28 cellular contexts compared by ENCODE assay signal in genomic region chr1:10699470-10699835, GRCh38.
DNase-seq lines count a peak whose midpoint lies in the region; ATAC-seq, FAIRE-seq and TF ChIP-seq lines count a peak whose summit lies in the region.
"Had no signal": no experiment of that assay in that cellular context is flagged by ENCODE, and none has a peak within 500 bp of the region (broad histone marks: within the 10 kb centered on the region; RNA-seq: fewer than 3 reads in every experiment).

No MANE protein-coding gene starts in this region.

- dilution Hi-C loops in keratinocyte (cut with MboI; ENCODE audit: extremely low pct_ligation_motif_present, low sequenced_read_pairs) = no loop called here

- H4K20me1 ChIP-seq in keratinocyte (ENCODE audit: control insufficient read depth, extremely low read depth, insufficient read depth, low read length) = no peaks in the 10 kb centered on the region
- peaks cover 7% of the 10 kb centered on the region for H4K20me1 ChIP-seq in neural progenitor cell (ENCODE audit: low read depth)

- H3K79me2 ChIP-seq in keratinocyte (ENCODE audit: control insufficient read depth, insufficient read depth, low read length) (no peaks in the 10 kb centered on the region), neural progenitor cell (ENCODE audit: low read depth) (no peaks in the 10 kb centered on the region)

- no peak for ATAC-seq in gastrocnemius medialis
- no peak for ATAC-seq in GM19324 (IDR thresholded peaks at IDR 0.05; ENCODE audit: low FRiP score, unreplicated experiment)
- ATAC-seq: GM12878; stimulated activated naive CD8-positive, alpha-beta T cell treated with anti-CD3 and anti-CD28 coated beads, Interleukin-15, Interleukin-2, amounts not matched to agents 100 U/mL and 50 U/mL, for 24 hours had no signal

- H3K27ac Mint-ChIP-seq in neural progenitor cell = no peak overlapping the region
- H3K27ac Mint-ChIP-seq: activated CD4-positive, alpha-beta memory T cell treated with anti-CD3 and anti-CD28 coated beads for 36 hours had no signal

- H3K36me3 ChIP-seq in keratinocyte (ENCODE audit: control insufficient read depth in 2 of 2, extremely low read depth in 1 of 2, insufficient read depth in 2 of 2, low read length in 2 of 2) (peaks cover 0 to 4% of the 10 kb centered on the region in 2 experiments), gastrocnemius medialis (no peaks in the 10 kb centered on the region), neural progenitor cell (no peaks in the 10 kb centered on the region)
- H3K36me3 ChIP-seq: tibial artery had no signal

- no peak overlapping the region for H3K4me3 Mint-ChIP-seq in neural progenitor cell
- H3K4me3 Mint-ChIP-seq: activated CD4-positive, alpha-beta memory T cell treated with anti-CD3 and anti-CD28 coated beads for 36 hours had no signal

- intact Hi-C loops in gastrocnemius medialis (cut with DNase I; ENCODE audit: low total_unique reads) = loop anchor here (2.0 kb wide), 1 partner anchor 65 kb away; no protein-coding TSS in a partner anchor

- H3K27ac ChIP-seq in 22Rv1 = peak overlapping the region; percentile 25
- H3K27ac ChIP-seq in keratinocyte (ENCODE audit: control insufficient read depth, insufficient read depth, low read length) = no peak overlapping the region
- peak overlapping the region in 3 of 4 donors; percentile 31 to 62 (median 38) for H3K27ac ChIP-seq in gastrocnemius medialis
- no peak overlapping the region for H3K27ac ChIP-seq in neural progenitor cell
- H3K27ac ChIP-seq: tibial artery had no signal

- H3F3A ChIP-seq in neural progenitor cell (ENCODE audit: low read depth) = peaks cover 20% of the 10 kb centered on the region

- H3K4me1 Mint-ChIP-seq in neural progenitor cell = peaks cover 78% of the 10 kb centered on the region

- no peaks in the 10 kb centered on the region for H3K9me3 Mint-ChIP-seq in neural progenitor cell
- H3K9me3 Mint-ChIP-seq: activated CD4-positive, alpha-beta memory T cell treated with anti-CD3 and anti-CD28 coated beads for 36 hours; IgD-negative memory B cell; naive B cell had no signal

- no peaks in the 10 kb centered on the region for H3K9me1 ChIP-seq in keratinocyte (ENCODE audit: control insufficient read depth, extremely low read depth, insufficient read depth, low read length)

- in situ Hi-C loops in gastrocnemius medialis (cut with MboI; ENCODE audit: low sequenced_read_pairs in 4 of 4) = loop anchor here in 2 of 4 donors (25.0 kb wide), 1 partner anchor 88 kb away; the partner anchor contains the start of gene CASZ1 (in 2 of the 2)

- H3K27me3 Mint-ChIP-seq in neural progenitor cell (ENCODE audit: insufficient read depth, low read depth) = peaks cover 28% of the 10 kb centered on the region
- H3K27me3 Mint-ChIP-seq: activated CD4-positive, alpha-beta memory T cell treated with anti-CD3 and anti-CD28 coated beads for 36 hours had no signal

- DNase-seq in LNCaP clone FGC (ENCODE audit: low read depth) (no peak), keratinocyte (ENCODE audit: low read depth, low spot score) (no peak), gastrocnemius medialis (no peak), OCI-M1 (lab: John Stamatoyannopoulos, UW) (no peak), mucosa of gallbladder (ENCODE audit: low spot score) (no peak), neural progenitor cell (ENCODE audit: low spot score) (no peak)
- DNase-seq: activated CD4-positive, alpha-beta memory T cell treated with anti-CD3 and anti-CD28 coated beads for 36 hours; activated CD4-positive, CD25-positive, alpha-beta regulatory T cell; activated CD8-positive, alpha-beta memory T cell treated with anti-CD3 and anti-CD28 coated beads, Interleukin-2, amount 50 U/mL, for 48 hours; activated effector memory CD4-positive, alpha-beta T cell treated with Interleukin-2 at 50 U/mL for 16 hours; COR-L47; head of caudate nucleus; mesenchymal stem cell; naive B cell; NCI-H1105; NCI-H2029 treated with DMSO at 0.1 percent for 48 hours; SHP77 treated with DMSO at 0.1 percent for 48 hours; stimulated activated CD4-positive, alpha-beta T cell treated with anti-CD3 and anti-CD28 coated beads, Interleukin-12 subunit alpha, Interleukin-12 subunit beta, amount 100 ng/mL, for 4 hours; stimulated activated CD4-positive, alpha-beta T cell treated with anti-CD3 and anti-CD28 coated beads, Interleukin-4, amount 100 ng/mL, for 4 hours; stimulated activated naive CD8-positive, alpha-beta T cell treated with anti-CD3 and anti-CD28 coated beads, Interleukin-15, Interleukin-2, amounts not matched to agents 100 U/mL and 50 U/mL, for 24 hours; SW 1271; T1000; tibial artery had no signal

- no peak for FAIRE-seq in keratinocyte (lab: Jason Lieb, UNC)
- FAIRE-seq: A204.1, GM12878 had no signal

- H3K9ac ChIP-seq in keratinocyte (ENCODE audit: control insufficient read depth, extremely low read depth, insufficient read depth, low read length) (no peak overlapping the region), neural progenitor cell (no peak overlapping the region)

- TF ChIP-seq CTCF in 22Rv1 (IDR thresholded peaks at IDR 0.05) = no peak
- no peak for TF ChIP-seq CTCF in LNCaP clone FGC (IDR thresholded peaks at IDR 0.05; ENCODE audit: control insufficient read depth, extremely low read depth, insufficient read depth)
- no peak for TF ChIP-seq CTCF in keratinocyte (optimal IDR thresholded peaks at IDR 0.05 in 1 of 3, IDR thresholded peaks at IDR 0.05 in 1 of 3, conservative IDR thresholded peaks at IDR 0.05 in 1 of 3; ENCODE audit: extremely low read depth in 1 of 3, insufficient read depth in 2 of 3, low read length in 3 of 3)
- no peak for TF ChIP-seq CTCF in gastrocnemius medialis (IDR thresholded peaks at IDR 0.05 in 4 of 5, conservative IDR thresholded peaks at IDR 0.05 in 1 of 5)
- no peak for TF ChIP-seq CTCF in neural progenitor cell (IDR thresholded peaks at IDR 0.05)

- H2AFZ ChIP-seq in keratinocyte (ENCODE audit: control insufficient read depth, low read length) (peak overlapping the region; percentile 8), neural progenitor cell (replicated peaks) (no peak overlapping the region)

- peaks cover 4% of the 10 kb centered on the region for H3K36me3 Mint-ChIP-seq in neural progenitor cell
- H3K36me3 Mint-ChIP-seq: activated CD4-positive, alpha-beta memory T cell treated with anti-CD3 and anti-CD28 coated beads for 36 hours; IgD-negative memory B cell; naive B cell had no signal

- H3K4me2 ChIP-seq in keratinocyte (ENCODE audit: control insufficient read depth, extremely low read depth, insufficient read depth, low read depth, low read length) = peak overlapping the region; percentile 48
- H3K4me2 ChIP-seq in neural progenitor cell = no peak overlapping the region

- H3K27me3 ChIP-seq in keratinocyte (ENCODE audit: control insufficient read depth, extremely low read depth, insufficient read depth, low read length) (no peaks in the 10 kb centered on the region), gastrocnemius medialis (no peaks in the 10 kb centered on the region), neural progenitor cell (peaks cover 25% of the 10 kb centered on the region)

- no peak for TF ChIP-seq POLR2A in gastrocnemius medialis (IDR thresholded peaks at IDR 0.05)

- H3K4me3 ChIP-seq in LNCaP clone FGC (ENCODE audit: low read depth, low read length) = peak overlapping the region; percentile 43
- no peak overlapping the region for H3K4me3 ChIP-seq in keratinocyte (ENCODE audit: control insufficient read depth in 2 of 3, extremely low read depth in 1 of 3, insufficient read depth in 2 of 3, low read depth in 1 of 3, low read length in 3 of 3)
- H3K4me3 ChIP-seq in gastrocnemius medialis = no peak overlapping the region
- no peak overlapping the region for H3K4me3 ChIP-seq in neural progenitor cell
- H3K4me3 ChIP-seq: GM12878, tibial artery had no signal

- H3K9me3 ChIP-seq in keratinocyte (ENCODE audit: control insufficient read depth, low read depth, low read length) = no peaks in the 10 kb centered on the region
- no peaks in the 10 kb centered on the region for H3K9me3 ChIP-seq in gastrocnemius medialis
- no peaks in the 10 kb centered on the region for H3K9me3 ChIP-seq in neural progenitor cell (ENCODE audit: low read depth)
- H3K9me3 ChIP-seq: tibial artery had no signal

- H3K4me1 ChIP-seq in keratinocyte (ENCODE audit: control insufficient read depth, extremely low read depth, insufficient read depth, low read length) = peaks cover 26% of the 10 kb centered on the region
- H3K4me1 ChIP-seq in gastrocnemius medialis = peaks cover 13 to 32% of the 10 kb centered on the region in 2 donors
- peaks cover 20% of the 10 kb centered on the region for H3K4me1 ChIP-seq in neural progenitor cell

Comparison
In these comparisons a context has a peak if more than half of its experiments do, and no peak if none do; other contexts are left out.
1. H3K27ac ChIP-seq: peak in 22Rv1 (single experiment) and gastrocnemius medialis (3 of 4); none in keratinocyte (single experiment) and neural progenitor cell (single experiment).